Comparison of ENCODE assay signal across 1 cellular context in genomic region chr2:33378551-33379220, GRCh38.
TF ChIP-seq lines count a peak whose summit lies in the region.

No MANE protein-coding gene starts in this region.

TF ChIP-seq in HEK293T, 16 proteins besides CTCF, POLR2A, EP300 and RAD21 (continued from another document):
- no peak for TF ChIP-seq FOXM1 (IDR thresholded peaks at IDR 0.05; ENCODE audit: borderline replicate concordance)
